Comparison of ENCODE assay signal across 25 cellular contexts in the genomic region with DNA sequence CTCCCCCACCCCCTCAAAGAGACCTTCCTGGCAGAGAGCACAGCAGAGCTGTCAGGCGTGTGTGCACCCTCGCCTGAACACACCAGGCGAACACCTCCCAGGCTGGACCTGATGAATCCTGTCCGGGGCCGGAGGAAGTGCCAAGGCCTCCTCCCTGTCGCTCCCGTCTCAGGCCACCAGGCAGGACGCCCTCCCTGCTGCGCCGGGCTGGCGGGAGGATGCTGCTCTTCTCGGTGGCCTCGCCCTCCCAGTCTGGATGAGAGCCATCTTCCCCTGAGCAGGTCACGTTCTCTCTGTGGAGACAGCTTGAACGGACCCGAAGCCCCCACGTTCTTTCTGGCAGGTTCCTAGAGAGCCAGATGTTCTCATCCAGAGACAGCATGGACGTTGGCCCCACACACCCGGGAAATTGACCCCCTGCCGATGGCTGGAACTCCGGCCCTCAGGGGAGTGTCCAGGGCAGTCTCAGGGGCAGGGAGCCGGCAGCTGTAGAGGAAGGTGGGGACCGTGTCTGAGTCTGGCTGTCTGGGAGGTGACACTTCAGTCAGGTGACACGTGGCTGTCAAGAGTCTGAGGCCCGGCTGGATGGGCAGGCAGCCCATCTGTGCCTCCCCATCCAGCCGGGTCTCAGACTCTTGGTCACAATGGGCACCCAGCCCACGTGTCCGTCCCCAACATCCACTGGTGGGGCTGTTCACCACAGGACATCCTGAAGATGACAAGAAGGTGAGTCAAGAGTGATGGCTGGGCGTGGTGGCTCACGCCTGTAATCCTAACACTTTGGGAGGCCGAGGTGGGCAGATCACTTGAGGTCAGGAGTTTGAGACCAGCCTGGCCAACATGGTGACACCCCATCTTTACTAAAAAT. TPM values are rescaled to one million over a fixed set of nuclear protein-coding genes. Genes with fewer than 3 reads are reported as not detected.
A peak's percentile ranks its signal among the peaks of the same experiment; 100 is the strongest.
DNase-seq lines count a peak whose midpoint lies in the region; ATAC-seq and TF ChIP-seq lines count a peak whose summit lies in the region.
"Had no signal": no experiment of that assay in that cellular context is flagged by ENCODE, and none has a peak within 500 bp of the region (broad histone marks: within the 10 kb centered on the region; RNA-seq: fewer than 3 reads in every experiment).

No MANE protein-coding gene starts in this region.

- no peak overlapping the region for H3K27ac ChIP-seq in osteoblast (ENCODE audit: low read depth, low read length)
- H3K27ac ChIP-seq: body of pancreas, dorsolateral prefrontal cortex, gastrocnemius medialis, HL-60, pancreas had no signal

- no peak overlapping the region for H3K4me3 Mint-ChIP-seq in dendritic cell treated with granulocyte-macrophage colony-stimulating factor and Interleukin-4, amounts not matched to agents 40 ng/mL and 50 ng/mL, for 4 days
- H3K4me3 Mint-ChIP-seq: activated CD8-positive, alpha-beta memory T cell treated with anti-CD3 and anti-CD28 coated beads, Interleukin-2, amount 10 ng/mL, durations not matched to agents 7 days and 5 days; activated T-cell treated with anti-CD3 and anti-CD28 coated beads, Interleukin-2, amount 50 U/mL, for 72 hours; CD4-positive, CD25-positive, alpha-beta regulatory T cell; natural killer cell had no signal

- no peak overlapping the region for H2AFZ ChIP-seq in osteoblast (ENCODE audit: low read length)

- no peaks in the 10 kb centered on the region for H3K9me3 ChIP-seq in osteoblast (ENCODE audit: low read depth, low read length)
- H3K9me3 ChIP-seq: body of pancreas, gastrocnemius medialis, pancreas had no signal

- H3K4me3 ChIP-seq in osteoblast (ENCODE audit: insufficient read depth, low read length) = no peak overlapping the region
- H3K4me3 ChIP-seq: body of pancreas, dorsolateral prefrontal cortex, gastrocnemius medialis, pancreas had no signal

- intact Hi-C loops in dendritic cell treated with granulocyte-macrophage colony-stimulating factor and Interleukin-4, amounts not matched to agents 40 ng/mL and 50 ng/mL, for 4 days (cut with micrococcal nuclease) = no loop called here

- DNase-seq in NCI-H146 (lab: John Stamatoyannopoulos, UW) = peak; percentile 10
- DNase-seq in NCI-H146 treated with DMSO at 0.1 percent for 48 hours (lab: John Stamatoyannopoulos, UW; ENCODE audit: unreplicated experiment) = no peak
- peak; percentile 52 for DNase-seq in LoVo (ENCODE audit: low spot score)
- DNase-seq in osteoblast (ENCODE audit: insufficient read length, low spot score, missing footprints) = peak; percentile 71
- DNase-seq in superior temporal gyrus (ENCODE audit: extremely low spot score) = no peak
- no peak for DNase-seq in NCI-H187 treated with DMSO at 0.1 percent for 48 hours (lab: John Stamatoyannopoulos, UW)
- DNase-seq in omental fat pad (ENCODE audit: low spot score) = no peak
- DNase-seq: 8988T; activated CD4-positive, CD25-positive, alpha-beta regulatory T cell; activated CD8-positive, alpha-beta memory T cell treated with anti-CD3 and anti-CD28 coated beads, Interleukin-2, amount 10 ng/mL, durations not matched to agents 7 days and 5 days; activated naive CD4-positive, alpha-beta T cell treated with Interleukin-2 at 50 U/mL for 16 hours; activated T-cell treated with anti-CD3 and anti-CD28 coated beads, Interleukin-2, amount 50 U/mL, for 72 hours; body of pancreas; CD4-positive, CD25-positive, alpha-beta regulatory T cell; cerebellar nuclear complex; dorsolateral prefrontal cortex; gastrocnemius medialis; natural killer cell; NCI-H2107; NCI-H446; OCI-M1; pancreas; stimulated activated naive CD4-positive, alpha-beta T cell treated with Interleukin-2 at 50 U/mL for 16 hours had no signal

- H3K9me3 Mint-ChIP-seq in dendritic cell treated with granulocyte-macrophage colony-stimulating factor and Interleukin-4, amounts not matched to agents 40 ng/mL and 50 ng/mL, for 4 days = no peaks in the 10 kb centered on the region
- H3K9me3 Mint-ChIP-seq: activated T-cell treated with anti-CD3 and anti-CD28 coated beads, Interleukin-2, amount 50 U/mL, for 72 hours; CD4-positive, CD25-positive, alpha-beta regulatory T cell; natural killer cell had no signal

- H3K27me3 ChIP-seq in osteoblast (ENCODE audit: insufficient read depth, low read length) = no peaks in the 10 kb centered on the region
- H3K27me3 ChIP-seq: body of pancreas, dorsolateral prefrontal cortex, pancreas had no signal

- H3K36me3 Mint-ChIP-seq in dendritic cell treated with granulocyte-macrophage colony-stimulating factor and Interleukin-4, amounts not matched to agents 40 ng/mL and 50 ng/mL, for 4 days (ENCODE audit: low read depth) = no peaks in the 10 kb centered on the region
- H3K36me3 Mint-ChIP-seq: activated CD8-positive, alpha-beta memory T cell treated with anti-CD3 and anti-CD28 coated beads, Interleukin-2, amount 10 ng/mL, durations not matched to agents 7 days and 5 days; CD4-positive, CD25-positive, alpha-beta regulatory T cell; natural killer cell had no signal

- H3K27ac Mint-ChIP-seq in dendritic cell treated with granulocyte-macrophage colony-stimulating factor and Interleukin-4, amounts not matched to agents 40 ng/mL and 50 ng/mL, for 4 days = peak overlapping the region; percentile 23
- H3K27ac Mint-ChIP-seq: activated CD8-positive, alpha-beta memory T cell treated with anti-CD3 and anti-CD28 coated beads, Interleukin-2, amount 10 ng/mL, durations not matched to agents 7 days and 5 days; activated T-cell treated with anti-CD3 and anti-CD28 coated beads, Interleukin-2, amount 50 U/mL, for 72 hours; CD4-positive, CD25-positive, alpha-beta regulatory T cell; natural killer cell had no signal

- peaks cover 26% of the 10 kb centered on the region for H3K4me1 Mint-ChIP-seq in dendritic cell treated with granulocyte-macrophage colony-stimulating factor and Interleukin-4, amounts not matched to agents 40 ng/mL and 50 ng/mL, for 4 days (ENCODE audit: low read depth)

- peaks cover 7% of the 10 kb centered on the region for H3K27me3 Mint-ChIP-seq in dendritic cell treated with granulocyte-macrophage colony-stimulating factor and Interleukin-4, amounts not matched to agents 40 ng/mL and 50 ng/mL, for 4 days

- peaks cover 30% of the 10 kb centered on the region for H3K4me1 ChIP-seq in osteoblast (ENCODE audit: insufficient read depth, low read length)

- TF ChIP-seq CTCF in osteoblast (IDR thresholded peaks at IDR 0.05; ENCODE audit: extremely low read depth, low read depth, low read length) = no peak
- TF ChIP-seq CTCF in omental fat pad (IDR thresholded peaks at IDR 0.05) = no peak

- no peak for ATAC-seq in omental fat pad (ENCODE audit: low FRiP score)
- ATAC-seq: activated CD8-positive, alpha-beta memory T cell treated with anti-CD3 and anti-CD28 coated beads, Interleukin-2, amount 10 ng/mL, durations not matched to agents 7 days and 5 days; activated T-cell treated with anti-CD3 and anti-CD28 coated beads, Interleukin-2, amount 50 U/mL, for 72 hours; body of pancreas; gastrocnemius medialis; natural killer cell; pancreas had no signal

- H3K4me2 ChIP-seq in osteoblast (ENCODE audit: insufficient read depth, low read length) = no peak overlapping the region

- no peaks in the 10 kb centered on the region for H3K36me3 ChIP-seq in osteoblast (ENCODE audit: insufficient read depth, low read length)
- H3K36me3 ChIP-seq: gastrocnemius medialis, pancreas had no signal

- no peaks in the 10 kb centered on the region for H4K20me1 ChIP-seq in osteoblast (ENCODE audit: insufficient read depth, low read length)

- H3K79me2 ChIP-seq in osteoblast (ENCODE audit: insufficient read depth, low read length) = no peaks in the 10 kb centered on the region

RNA-seq across cellular contexts. Expression of gene TIMP2, which starts 5.0 kb away (rescaled TPM):
- 164 and 171 TPM in 2 replicates for total RNA-seq in osteoblast
- total RNA-seq in omental fat pad = 100 to 1,000 TPM; 139 to 161 (median 150) TPM

RNA-seq across cellular contexts. Expression of gene CEP295NL, which starts 27.1 kb away (rescaled TPM):
- total RNA-seq in osteoblast (2.5 and 5.3 TPM in 2 replicates), omental fat pad (10 to 100 TPM in 1 of 4 donors, 1 to 10 TPM in 3; 2.7 to 11.8 (median 5.5) TPM)

RNA-seq across cellular contexts. Expression of gene LGALS3BP, which starts 49.6 kb away (rescaled TPM):
- total RNA-seq in osteoblast (388 and 457 TPM in 2 replicates), omental fat pad (100 to 1,000 TPM; 325 to 516 (median 441) TPM)

Comparison
In these comparisons a context has a peak if more than half of its experiments do, and no peak if none do; other contexts are left out.
1. DNase-seq: peak in NCI-H146 (single experiment), LoVo (single experiment) and osteoblast (single experiment); none in NCI-H146 treated with DMSO at 0.1 percent for 48 hours (single experiment), superior temporal gyrus (single experiment), NCI-H187 treated with DMSO at 0.1 percent for 48 hours (single experiment) and omental fat pad (single experiment).